In the genomic region with DNA sequence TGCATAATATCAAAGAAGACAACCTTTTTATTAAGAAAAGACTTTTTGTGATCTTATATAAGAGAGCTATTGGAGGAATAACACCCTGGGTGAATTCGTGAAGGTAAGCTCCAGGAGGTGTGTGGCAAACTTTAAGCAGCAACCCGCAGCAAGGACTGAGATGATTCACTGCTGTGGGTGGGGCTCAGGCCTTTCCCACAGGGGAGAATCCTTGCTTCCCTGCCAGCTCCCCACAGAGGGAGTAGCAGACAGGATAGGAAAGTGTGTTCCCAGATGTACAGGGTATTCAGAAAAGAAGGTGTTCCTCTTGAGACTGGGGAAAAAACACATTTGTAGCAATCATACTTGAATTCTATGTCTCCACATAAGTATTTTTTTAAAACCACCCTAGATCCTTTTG, we compare ENCODE assay signal across 16 cellular contexts. TPM values are rescaled to one million over a fixed set of nuclear protein-coding genes. Genes with fewer than 3 reads are reported as not detected.
A peak's percentile ranks its signal among the peaks of the same experiment; 100 is the strongest.
DNase-seq lines count a peak whose midpoint lies in the region; ATAC-seq, FAIRE-seq and TF ChIP-seq lines count a peak whose summit lies in the region.
"Had no signal": no experiment of that assay in that cellular context is flagged by ENCODE, and none has a peak within 500 bp of the region (broad histone marks: within the 10 kb centered on the region; RNA-seq: fewer than 3 reads in every experiment).

No MANE protein-coding gene starts in this region.

- H3K4me3 ChIP-seq in AG10803 (ENCODE audit: low read length), result no peak overlapping the region
- H3K4me3 ChIP-seq in astrocyte of the spinal cord (ENCODE audit: low read depth, low read length), result no peak overlapping the region
- H3K4me3 ChIP-seq in lower lobe of right lung, result no peak overlapping the region
- H3K4me3 ChIP-seq: SK-N-MC, tibial nerve had no signal

- ATAC-seq in GM18517 (IDR thresholded peaks at IDR 0.05; ENCODE audit: unreplicated experiment) (no peak), lower lobe of right lung (no peak)
- ATAC-seq: sciatic nerve had no signal

- peaks cover 54% of the 10 kb centered on the region for H3K36me3 ChIP-seq in lower lobe of right lung

- H3K27ac ChIP-seq in lower lobe of right lung, result no peak overlapping the region
- H3K27ac ChIP-seq: SK-N-MC, tibial nerve had no signal

- peaks cover under 1% of the 10 kb centered on the region for H3K4me1 ChIP-seq in lower lobe of right lung
- H3K4me1 ChIP-seq: tibial nerve had no signal

- H3K9me3 ChIP-seq in lower lobe of right lung, result no peaks in the 10 kb centered on the region
- H3K9me3 ChIP-seq: tibial nerve had no signal

- TF ChIP-seq CTCF in AG10803 (conservative IDR thresholded peaks at IDR 0.05; ENCODE audit: low read length), result no peak
- TF ChIP-seq CTCF in astrocyte of the spinal cord (IDR thresholded peaks at IDR 0.05; ENCODE audit: low read depth, low read length), result no peak
- no peak for TF ChIP-seq CTCF in lower lobe of right lung (IDR thresholded peaks at IDR 0.05)

- DNase-seq in AG10803 (ENCODE audit: low read depth) (peak; percentile 56), HTR-8/SVneo (ENCODE audit: insufficient read length, low spot score) (peak; percentile 51), astrocyte of the spinal cord (ENCODE audit: low read depth, low spot score) (peak; percentile 80), islet precursor cell (peak; percentile 76), D341Med (ENCODE audit: low spot score) (no peak), lower lobe of right lung (no peak)
- DNase-seq in activated CD4-positive, alpha-beta T cell treated with anti-CD3 and anti-CD28 coated beads for 4 hours, result no peak
- DNase-seq: activated CD4-positive, alpha-beta T cell treated with anti-CD3 and anti-CD28 coated beads, Interleukin-2, amount 10 ng/mL, durations not matched to agents 24 days and 14 days; activated gamma-delta T cell; NCI-H1048; NCI-H524 had no signal

- intact Hi-C loops in lower lobe of right lung (cut with DNase I), result no loop called here

- in situ Hi-C loops in astrocyte of the spinal cord (cut with HindIII; ENCODE audit: low sequenced_read_pairs), result no loop called here

- H3K27me3 ChIP-seq in lower lobe of right lung (ENCODE audit: low read depth), result no peaks in the 10 kb centered on the region
- H3K27me3 ChIP-seq: tibial nerve had no signal

- peak; percentile 60 for FAIRE-seq in HTR-8/SVneo (lab: Jason Lieb, UNC)
- FAIRE-seq: GM19239 had no signal

RNA-seq across cellular contexts. Expression of gene NDUFA12, which starts 9.2 kb away (rescaled TPM):
- total RNA-seq in lower lobe of right lung, result 65.0 TPM

Comparison
In these comparisons a context has a peak if more than half of its experiments do, and no peak if none do; other contexts are left out.
1. DNase-seq: peak in AG10803 (single experiment), HTR-8/SVneo (single experiment), astrocyte of the spinal cord (single experiment) and islet precursor cell (single experiment); none in D341Med (single experiment), activated CD4-positive, alpha-beta T cell treated with anti-CD3 and anti-CD28 coated beads for 4 hours (0 of 2) and lower lobe of right lung (single experiment).